ENCODE assay signal across 7 cellular contexts in genomic region chr11:79480864-79481263, GRCh38. TPM values are rescaled to one million over a fixed set of nuclear protein-coding genes. Genes with fewer than 3 reads are reported as not detected.
"Had no signal": no experiment of that assay in that cellular context is flagged by ENCODE, and none has a peak within 500 bp of the region (broad histone marks: within the 10 kb centered on the region; RNA-seq: fewer than 3 reads in every experiment).

No MANE protein-coding gene starts in this region.

- H3K27ac ChIP-seq: HL-60 had no signal

- ATAC-seq: HepG2, K562 had no signal

- H3K27me3 Mint-ChIP-seq: IgD-negative memory B cell had no signal

- H3K4me3 Mint-ChIP-seq: IgD-negative memory B cell had no signal

- DNase-seq: IMR-90, KBM-7 had no signal

- H3K4me3 ChIP-seq: K562 had no signal

RNA-seq across cellular contexts. Expression of gene TENM4, which starts 40.0 kb away (rescaled TPM):
- total RNA-seq: HepG2, HT-29 had no signal
- polyA plus RNA-seq: HepG2, IgD-negative memory B cell, K562 had no signal
